Comparison of ENCODE assay signal across 14 cellular contexts in the genomic region with DNA sequence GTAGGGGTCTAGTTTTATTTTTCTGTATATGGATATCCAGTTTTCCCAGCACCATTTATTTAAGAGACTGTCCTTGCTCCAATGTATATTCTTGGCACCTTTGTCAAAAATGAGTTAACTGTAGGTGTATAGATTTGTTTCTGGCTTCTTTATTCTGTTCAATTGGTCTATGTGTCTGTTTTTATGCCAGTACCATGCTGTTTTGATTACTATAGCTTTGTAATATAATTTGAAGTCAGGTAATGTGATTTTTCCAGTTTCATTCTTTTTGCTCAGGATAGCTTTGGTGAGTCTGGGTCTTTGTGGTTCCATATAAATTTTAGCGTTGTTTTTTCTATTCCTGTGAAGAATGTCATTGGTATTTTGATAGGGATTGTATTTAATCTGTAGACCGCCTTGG. TPM values are rescaled to one million over a fixed set of nuclear protein-coding genes. Genes with fewer than 3 reads are reported as not detected.
"Had no signal": no experiment of that assay in that cellular context is flagged by ENCODE, and none has a peak within 500 bp of the region (broad histone marks: within the 10 kb centered on the region; RNA-seq: fewer than 3 reads in every experiment).

No MANE protein-coding gene starts in this region.

RNA-seq across cellular contexts. Expression of a gene that starts 28.7 kb away (rescaled TPM):
- total RNA-seq: activated B cell treated with CpG ODN at 0.5 μM for 24 hours; activated CD4-positive, alpha-beta memory T cell treated with anti-CD3 and anti-CD28 coated beads for 36 hours; activated CD4-positive, alpha-beta memory T cell treated with anti-CD3 and anti-CD28 coated beads, Interleukin-2, amount 10 ng/mL, durations not matched to agents 7 days and 5 days; activated CD4-positive, alpha-beta T cell treated with anti-CD3 and anti-CD28 coated beads for 36 hours; activated CD4-positive, alpha-beta T cell treated with anti-CD3 and anti-CD28 coated beads, Interleukin-2, amount 10 ng/mL, durations not matched to agents 24 days and 14 days; activated CD4-positive, alpha-beta T cell treated with anti-CD3 and anti-CD28 coated beads, Interleukin-2, amount 10 ng/mL, durations not matched to agents 7 days and 5 days; activated CD8-positive, alpha-beta memory T cell treated with anti-CD3 and anti-CD28 coated beads for 36 hours; activated CD8-positive, alpha-beta memory T cell treated with anti-CD3 and anti-CD28 coated beads, Interleukin-2, amount 10 ng/mL, durations not matched to agents 7 days and 5 days; activated CD8-positive, alpha-beta T cell treated with anti-CD3 and anti-CD28 coated beads for 36 hours; activated CD8-positive, alpha-beta T cell treated with anti-CD3 and anti-CD28 coated beads, Interleukin-2, amount 10 ng/mL, durations not matched to agents 7 days and 5 days; T-helper 1 cell treated with Interleukin-12 subunit alpha and Interleukin-12 subunit beta and Interleukin-4 antibody, amounts not matched to agents 30 ng/mL and 1 ng/mL, for 36 hours; T-helper 17 cell; T-helper 2 cell treated with Interferon-gamma antibody and Interleukin-4, amounts not matched to agents 100 ng/mL and 5 ng/mL, for 36 hours; WTC11 had no signal
